In genomic region chr11:898160-898517, GRCh38 we compare ENCODE assay signal across 9 cellular contexts.
A peak's percentile ranks its signal among the peaks of the same experiment; 100 is the strongest.
DNase-seq lines count a peak whose midpoint lies in the region; ATAC-seq lines count a peak whose summit lies in the region.
"Had no signal": no experiment of that assay in that cellular context is flagged by ENCODE, and none has a peak within 500 bp of the region (broad histone marks: within the 10 kb centered on the region; RNA-seq: fewer than 3 reads in every experiment).

No MANE protein-coding gene starts in this region.

- H3K36me3 ChIP-seq in rectal smooth muscle tissue (ENCODE audit: control insufficient read depth, insufficient read depth, low read length) = peaks cover 32% of the 10 kb centered on the region

- no peak overlapping the region for H3K9ac ChIP-seq in rectal smooth muscle tissue (ENCODE audit: low read length)

- no peak for ATAC-seq in GM21447 (IDR thresholded peaks at IDR 0.05; ENCODE audit: unreplicated experiment)
- ATAC-seq in HG03442 (IDR thresholded peaks at IDR 0.05; ENCODE audit: unreplicated experiment) = no peak
- ATAC-seq in HG03280 (IDR thresholded peaks at IDR 0.05; ENCODE audit: unreplicated experiment) = no peak

- H3K4me3 ChIP-seq in rectal smooth muscle tissue (ENCODE audit: low read length) = no peak overlapping the region

- peak overlapping the region; percentile 56 for H3K27ac ChIP-seq in rectal smooth muscle tissue (ENCODE audit: low read depth, low read length)

- H3K4me1 ChIP-seq in rectal smooth muscle tissue (ENCODE audit: control insufficient read depth, insufficient read depth, low read length) = peaks cover 6% of the 10 kb centered on the region

- DNase-seq in NCI-H748 (lab: John Stamatoyannopoulos, UW; ENCODE audit: unreplicated experiment) = peak; percentile 26
- DNase-seq in NCI-H748 treated with DMSO at 0.1 percent for 48 hours (lab: John Stamatoyannopoulos, UW) = no peak
- peak; percentile 35 for DNase-seq in NCI-H2196 (lab: John Stamatoyannopoulos, UW; ENCODE audit: unreplicated experiment)
- DNase-seq in ecto neural progenitor cell (ENCODE audit: low spot score) = peak; percentile 61
- DNase-seq: stimulated activated CD4-positive, alpha-beta T cell treated with anti-CD3 and anti-CD28 coated beads, Interleukin-12 subunit alpha, Interleukin-12 subunit beta, amount 100 ng/mL, for 4 hours had no signal

- no peaks in the 10 kb centered on the region for H3K27me3 ChIP-seq in rectal smooth muscle tissue (ENCODE audit: control insufficient read depth, insufficient read depth, low read length)
